In the genomic region with DNA sequence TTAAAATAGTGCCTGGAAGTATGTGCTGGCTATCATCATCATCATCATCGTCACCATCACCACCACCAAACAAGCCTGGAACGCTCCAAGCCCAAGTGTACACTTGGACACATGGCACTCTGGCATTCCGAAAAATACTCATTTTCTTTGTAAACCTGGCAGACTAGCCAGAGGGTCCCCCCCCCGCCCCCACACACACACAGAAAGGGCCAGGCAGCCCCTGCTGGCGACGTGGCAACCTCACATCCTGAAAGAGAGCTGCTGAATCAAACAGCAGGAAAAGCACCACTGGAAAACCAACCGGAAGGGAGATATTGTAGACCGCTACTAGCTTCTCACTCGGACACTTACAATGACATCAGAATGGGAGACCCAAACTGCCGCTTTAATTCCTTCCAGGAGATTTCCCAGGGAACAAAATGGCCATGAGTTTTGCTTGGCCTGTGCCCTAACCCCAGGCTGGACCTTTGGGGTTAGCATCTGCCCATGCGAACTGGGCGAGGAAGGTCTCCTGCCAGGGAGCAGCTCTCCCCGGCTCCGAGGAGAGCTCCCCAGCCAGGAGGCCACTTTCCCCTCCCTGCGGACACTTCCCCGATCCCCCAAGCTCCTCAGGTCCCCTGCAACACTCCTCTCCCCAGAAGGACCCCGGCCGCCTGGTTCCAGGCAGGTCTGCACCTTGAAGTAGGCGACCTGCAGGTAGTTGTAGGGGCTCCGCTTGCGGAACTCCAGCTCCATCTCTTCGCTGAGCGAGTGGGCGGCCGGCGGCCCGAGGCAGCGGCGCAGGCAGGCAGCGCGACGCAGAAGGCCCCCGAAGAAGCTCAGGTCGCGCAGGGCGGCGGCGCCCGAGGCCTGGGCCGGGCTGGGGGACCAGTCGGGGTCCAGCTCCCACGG, we compare ENCODE assay signal across 8 cellular contexts.
DNase-seq lines count a peak whose midpoint lies in the region; ATAC-seq, FAIRE-seq and TF ChIP-seq lines count a peak whose summit lies in the region.

No MANE protein-coding gene starts in this region.

- H3K9me3 ChIP-seq in muscle layer of duodenum (ENCODE audit: control insufficient read depth in 1 of 2, low read length in 2 of 2) (no peaks in the 10 kb centered on the region), stomach smooth muscle (ENCODE audit: control insufficient read depth in 2 of 2, low read length in 2 of 2) (no peaks in the 10 kb centered on the region)

- peak overlapping the region; percentile 80 to 84 for H3K9ac ChIP-seq in stomach smooth muscle (ENCODE audit: low read length in 2 of 2)

- H3K27ac ChIP-seq in epithelial cell of prostate (peak overlapping the region; percentile 4), muscle layer of duodenum (ENCODE audit: low read length) (peak overlapping the region; percentile 80), stomach smooth muscle (ENCODE audit: low read length) (peak overlapping the region; percentile 76)

- H3K4me1 ChIP-seq in muscle layer of duodenum (ENCODE audit: control insufficient read depth in 1 of 2, insufficient read depth in 2 of 2, low read length in 2 of 2) (peaks cover 10 to 25% of the 10 kb centered on the region in 2 donors), stomach smooth muscle (ENCODE audit: control insufficient read depth, insufficient read depth, low read length) (peaks cover 18% of the 10 kb centered on the region)

- peak overlapping the region; percentile 87 to 99 for H3K4me3 ChIP-seq in muscle layer of duodenum (ENCODE audit: low read depth in 1 of 2, low read length in 2 of 2)
- H3K4me3 ChIP-seq in stomach smooth muscle (ENCODE audit: low read length in 2 of 2) = peak overlapping the region; percentile 75 to 96

- peak; percentile 45 for DNase-seq in AG09319 (ENCODE audit: extremely low read depth, low read depth)
- DNase-seq in GM18507 (ENCODE audit: extremely low spot score, insufficient read length, low read depth) = no peak
- peak; percentile 32 for DNase-seq in NCI-H2196 (lab: John Stamatoyannopoulos, UW; ENCODE audit: unreplicated experiment)
- peak; percentile 47 to 58 for DNase-seq in activated CD4-positive, alpha-beta T cell treated with anti-CD3 and anti-CD28 coated beads for 4 hours
- no peak for DNase-seq in epithelial cell of prostate (ENCODE audit: low read depth, low spot score)

- TF ChIP-seq CTCF in AG09319 (IDR thresholded peaks at IDR 0.05; ENCODE audit: low read depth, low read length) = peak; percentile 68

- ATAC-seq in HG03060 (IDR thresholded peaks at IDR 0.05; ENCODE audit: low read depth, unreplicated experiment) = peak; percentile 5

- H3K36me3 ChIP-seq in muscle layer of duodenum (ENCODE audit: control insufficient read depth in 1 of 2, insufficient read depth in 2 of 2, low read length in 2 of 2) = peaks cover 3% of the 10 kb centered on the region in 2 donors
- H3K36me3 ChIP-seq in stomach smooth muscle (ENCODE audit: control insufficient read depth in 2 of 2, insufficient read depth in 2 of 2, low read length in 2 of 2) = peaks cover 0 to 3% of the 10 kb centered on the region in 2 donors

- FAIRE-seq in GM18507 (lab: Jason Lieb, UNC) = peak; percentile 35

- no peaks in the 10 kb centered on the region for H3K27me3 ChIP-seq in muscle layer of duodenum (ENCODE audit: low read depth, low read length)
- H3K27me3 ChIP-seq in stomach smooth muscle (ENCODE audit: control insufficient read depth in 1 of 2, insufficient read depth in 2 of 2, low read length in 2 of 2) = no peaks in the 10 kb centered on the region

Comparison
In these comparisons a context has a peak if more than half of its experiments do, and no peak if none do; other contexts are left out.
1. DNase-seq: peak in AG09319 (single experiment), NCI-H2196 (single experiment) and activated CD4-positive, alpha-beta T cell treated with anti-CD3 and anti-CD28 coated beads for 4 hours (2 of 2); none in GM18507 (single experiment) and epithelial cell of prostate (single experiment).
2. H3K27ac ChIP-seq: peak in every context shown above with its lines; median percentile 80 in muscle layer of duodenum; 76 in stomach smooth muscle; 4 in epithelial cell of prostate.